ENCODE assay signal across 25 cellular contexts in the genomic region with DNA sequence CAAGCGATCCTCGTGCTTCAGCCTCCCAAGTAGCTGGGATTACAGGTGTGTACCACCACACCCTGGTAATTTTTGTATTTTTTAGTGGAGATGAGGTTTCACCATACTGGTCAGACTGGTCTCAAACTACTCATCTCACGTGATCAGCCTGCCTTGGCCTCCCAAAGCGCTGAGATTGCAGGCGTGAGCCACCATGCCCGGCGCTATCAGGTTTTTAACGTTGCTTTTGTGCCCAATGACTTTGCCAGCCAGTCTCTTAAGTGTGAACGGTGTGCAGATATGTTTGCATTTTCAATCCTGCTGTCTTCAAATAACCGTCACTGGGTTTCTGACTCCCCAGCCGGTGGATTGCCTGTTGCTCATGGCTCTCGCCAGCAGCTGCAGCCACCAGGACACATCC.
DNase-seq lines count a peak whose midpoint lies in the region; ATAC-seq, FAIRE-seq and TF ChIP-seq lines count a peak whose summit lies in the region.
"Had no signal": no experiment of that assay in that cellular context is flagged by ENCODE, and none has a peak within 500 bp of the region (broad histone marks: within the 10 kb centered on the region; RNA-seq: fewer than 3 reads in every experiment).

No MANE protein-coding gene starts in this region.

- H3K9me3 ChIP-seq in ascending aorta: peaks cover 0 to under 1% of the 10 kb centered on the region in 2 donors
- H3K9me3 ChIP-seq: BE2C had no signal

- FAIRE-seq in bronchial epithelial cell (lab: Jason Lieb, UNC): peak; percentile 86
- FAIRE-seq: GM19239 had no signal

- TF ChIP-seq CTCF in bronchial epithelial cell (IDR thresholded peaks at IDR 0.05; ENCODE audit: insufficient read depth, low read length, severe bottlenecking) (no peak), type B pancreatic cell (conservative IDR thresholded peaks at IDR 0.05) (no peak), ascending aorta (IDR thresholded peaks at IDR 0.05) (no peak)

- H3K4me1 Mint-ChIP-seq in activated CD4-positive, alpha-beta memory T cell treated with anti-CD3 and anti-CD28 coated beads for 36 hours (ENCODE audit: low read depth): no peaks in the 10 kb centered on the region
- H3K4me1 Mint-ChIP-seq in activated CD4-positive, alpha-beta memory T cell treated with anti-CD3 and anti-CD28 coated beads, Interleukin-2, amount 10 ng/mL, durations not matched to agents 7 days and 5 days: no peaks in the 10 kb centered on the region
- no peaks in the 10 kb centered on the region for H3K4me1 Mint-ChIP-seq in type B pancreatic cell (ENCODE audit: unreplicated experiment)
- H3K4me1 Mint-ChIP-seq: CD14-positive monocyte had no signal

- H3K36me3 ChIP-seq in bronchial epithelial cell (ENCODE audit: control insufficient read depth, insufficient read depth, low read length) (no peaks in the 10 kb centered on the region), ascending aorta (no peaks in the 10 kb centered on the region)
- H3K36me3 ChIP-seq: BE2C had no signal

- no peaks in the 10 kb centered on the region for H3K4me1 ChIP-seq in ascending aorta
- H3K4me1 ChIP-seq: BE2C had no signal

- POLR2A ChIA-PET in activated CD4-positive, alpha-beta memory T cell treated with anti-CD3 and anti-CD28 coated beads for 36 hours (lab: Charles Lee): no interaction called here
- POLR2A ChIA-PET in activated CD4-positive, alpha-beta memory T cell treated with anti-CD3 and anti-CD28 coated beads, Interleukin-2, amount 10 ng/mL, durations not matched to agents 7 days and 5 days (lab: Charles Lee): no interaction called here

- H3K27me3 ChIP-seq in bronchial epithelial cell (ENCODE audit: control insufficient read depth, insufficient read depth, low read length): no peaks in the 10 kb centered on the region
- no peaks in the 10 kb centered on the region for H3K27me3 ChIP-seq in ascending aorta
- H3K27me3 ChIP-seq: BE2C had no signal

- H3K36me3 Mint-ChIP-seq in activated CD4-positive, alpha-beta memory T cell treated with anti-CD3 and anti-CD28 coated beads for 36 hours: no peaks in the 10 kb centered on the region
- H3K36me3 Mint-ChIP-seq in activated CD4-positive, alpha-beta memory T cell treated with anti-CD3 and anti-CD28 coated beads, Interleukin-2, amount 10 ng/mL, durations not matched to agents 7 days and 5 days (ENCODE audit: low read depth): no peaks in the 10 kb centered on the region
- no peaks in the 10 kb centered on the region for H3K36me3 Mint-ChIP-seq in type B pancreatic cell
- H3K36me3 Mint-ChIP-seq: CD14-positive monocyte had no signal

- no peak overlapping the region for H3K27ac Mint-ChIP-seq in activated CD4-positive, alpha-beta memory T cell treated with anti-CD3 and anti-CD28 coated beads for 36 hours
- H3K27ac Mint-ChIP-seq in activated CD4-positive, alpha-beta memory T cell treated with anti-CD3 and anti-CD28 coated beads, Interleukin-2, amount 10 ng/mL, durations not matched to agents 7 days and 5 days: no peak overlapping the region
- H3K27ac Mint-ChIP-seq in type B pancreatic cell: no peak overlapping the region
- H3K27ac Mint-ChIP-seq: CD14-positive monocyte had no signal

- H3K4me3 ChIP-seq in bronchial epithelial cell (ENCODE audit: low read depth, low read length) (no peak overlapping the region), ascending aorta (no peak overlapping the region)
- H3K4me3 ChIP-seq: GM23248 had no signal

- ATAC-seq in left lobe of liver (no peak), GM19467 (IDR thresholded peaks at IDR 0.05; ENCODE audit: unreplicated experiment) (no peak)
- ATAC-seq: Panc1 had no signal

- no peak overlapping the region for H3K4me3 Mint-ChIP-seq in activated CD4-positive, alpha-beta memory T cell treated with anti-CD3 and anti-CD28 coated beads for 36 hours
- no peak overlapping the region for H3K4me3 Mint-ChIP-seq in activated CD4-positive, alpha-beta memory T cell treated with anti-CD3 and anti-CD28 coated beads, Interleukin-2, amount 10 ng/mL, durations not matched to agents 7 days and 5 days
- H3K4me3 Mint-ChIP-seq in type B pancreatic cell: no peak overlapping the region
- H3K4me3 Mint-ChIP-seq: CD14-positive monocyte had no signal

- CTCF ChIA-PET in activated CD4-positive, alpha-beta memory T cell treated with anti-CD3 and anti-CD28 coated beads for 36 hours (lab: Charles Lee): no interaction called here
- CTCF ChIA-PET in activated CD4-positive, alpha-beta memory T cell treated with anti-CD3 and anti-CD28 coated beads, Interleukin-2, amount 10 ng/mL, durations not matched to agents 7 days and 5 days (lab: Charles Lee): no interaction called here

- H3K27ac ChIP-seq in ascending aorta: no peak overlapping the region
- H3K27ac ChIP-seq: GM23248 had no signal

- peaks cover 2% of the 10 kb centered on the region for H3K9me3 Mint-ChIP-seq in activated CD4-positive, alpha-beta memory T cell treated with anti-CD3 and anti-CD28 coated beads for 36 hours
- H3K9me3 Mint-ChIP-seq in activated CD4-positive, alpha-beta memory T cell treated with anti-CD3 and anti-CD28 coated beads, Interleukin-2, amount 10 ng/mL, durations not matched to agents 7 days and 5 days: peaks cover 6% of the 10 kb centered on the region
- H3K9me3 Mint-ChIP-seq in type B pancreatic cell: peaks cover 4% of the 10 kb centered on the region

- DNase-seq in activated CD4-positive, alpha-beta memory T cell treated with anti-CD3 and anti-CD28 coated beads for 36 hours: peak; percentile 1
- no peak for DNase-seq in activated CD4-positive, alpha-beta memory T cell treated with anti-CD3 and anti-CD28 coated beads, Interleukin-2, amount 10 ng/mL, durations not matched to agents 7 days and 5 days
- no peak for DNase-seq in bronchial epithelial cell (ENCODE audit: low read depth)
- DNase-seq in left lobe of liver (ENCODE audit: low spot score): peak; percentile 18
- DNase-seq in type B pancreatic cell (ENCODE audit: extremely low spot score, unreplicated experiment): peak; percentile 36
- no peak for DNase-seq in CD1c-positive myeloid dendritic cell (ENCODE audit: extremely low spot score)
- no peak for DNase-seq in ascending aorta (ENCODE audit: low spot score in 2 of 2)
- DNase-seq: 8988T, ACHN, BE2C, Calu3, DMS79 treated with DMSO at 0.1 percent for 48 hours, GM23248, H7, NCI-H1048, NCI-H1417, NCI-H1694, NCI-H2029 treated with DMSO at 0.1 percent for 48 hours, NCI-H446 treated with DMSO at 0.1 percent for 48 hours, NCI-H69, SIG-M5 had no signal

- H3K27me3 Mint-ChIP-seq in activated CD4-positive, alpha-beta memory T cell treated with anti-CD3 and anti-CD28 coated beads for 36 hours: peaks cover 5% of the 10 kb centered on the region
- H3K27me3 Mint-ChIP-seq in activated CD4-positive, alpha-beta memory T cell treated with anti-CD3 and anti-CD28 coated beads, Interleukin-2, amount 10 ng/mL, durations not matched to agents 7 days and 5 days: no peaks in the 10 kb centered on the region
- peaks cover 18% of the 10 kb centered on the region for H3K27me3 Mint-ChIP-seq in type B pancreatic cell

- intact Hi-C loops in activated CD4-positive, alpha-beta memory T cell treated with anti-CD3 and anti-CD28 coated beads for 36 hours (cut with micrococcal nuclease): no loop called here
- intact Hi-C loops in ascending aorta (cut with DNase I): no loop called here

Comparison
In these comparisons a context has a peak if more than half of its experiments do, and no peak if none do; other contexts are left out.
1. DNase-seq: peak in activated CD4-positive, alpha-beta memory T cell treated with anti-CD3 and anti-CD28 coated beads for 36 hours (single experiment), left lobe of liver (single experiment) and type B pancreatic cell (single experiment); none in activated CD4-positive, alpha-beta memory T cell treated with anti-CD3 and anti-CD28 coated beads, Interleukin-2, amount 10 ng/mL, durations not matched to agents 7 days and 5 days (single experiment), bronchial epithelial cell (single experiment), CD1c-positive myeloid dendritic cell (single experiment) and ascending aorta (0 of 2).